ENCODE assay signal across 8 cellular contexts in genomic region chr6:82246802-82247633, GRCh38. TPM values are rescaled to one million over a fixed set of nuclear protein-coding genes. Genes with fewer than 3 reads are reported as not detected.
DNase-seq lines count a peak whose midpoint lies in the region; ATAC-seq, FAIRE-seq and TF ChIP-seq lines count a peak whose summit lies in the region.

No MANE protein-coding gene starts in this region.

- H3K4me3 Mint-ChIP-seq in astrocyte (ENCODE audit: unreplicated experiment): peak overlapping the region; percentile 91

- H3K79me2 ChIP-seq in astrocyte (ENCODE audit: insufficient read depth, low read length) (peaks cover 58% of the 10 kb centered on the region), hepatocyte (peaks cover 50% of the 10 kb centered on the region)

- no peaks in the 10 kb centered on the region for H3K27me3 Mint-ChIP-seq in astrocyte (ENCODE audit: low read depth, unreplicated experiment)

- H3K36me3 Mint-ChIP-seq in astrocyte (ENCODE audit: low read depth, unreplicated experiment): peaks cover 3% of the 10 kb centered on the region

- H3K4me1 Mint-ChIP-seq in astrocyte (ENCODE audit: low read depth, unreplicated experiment): peaks cover 23% of the 10 kb centered on the region

- H3K4me2 ChIP-seq in astrocyte (ENCODE audit: low read length) (peak overlapping the region; percentile 99), hepatocyte (peak overlapping the region; percentile 77)

- H3K27ac Mint-ChIP-seq in astrocyte (ENCODE audit: unreplicated experiment): peak overlapping the region; percentile 99

- H3K27me3 ChIP-seq in astrocyte (ENCODE audit: insufficient read depth, low read length): no peaks in the 10 kb centered on the region
- no peaks in the 10 kb centered on the region for H3K27me3 ChIP-seq in hepatocyte

- H3K9ac ChIP-seq in astrocyte (ENCODE audit: low read length): peak overlapping the region; percentile 94

- peaks cover 3% of the 10 kb centered on the region for H3K9me3 Mint-ChIP-seq in astrocyte (ENCODE audit: unreplicated experiment)

- DNase-seq in DMS79 treated with DMSO at 0.1 percent for 48 hours (lab: John Stamatoyannopoulos, UW) (peak; percentile 68), NOMO-1 treated with dmso at 0.1 percent for 144 hours (lab: John Stamatoyannopoulos, UW; ENCODE audit: unreplicated experiment) (peak; percentile 27), astrocyte (ENCODE audit: low read depth) (peak; percentile 36), hepatocyte (ENCODE audit: low spot score) (peak; percentile 84), putamen (ENCODE audit: low spot score) (peak; percentile 63)
- no peak for DNase-seq in activated effector memory CD4-positive, alpha-beta T cell treated with anti-CD3 and anti-CD28 coated beads, Interleukin-2, amount 50 U/mL, for 16 hours

- WGBS in hepatocyte (ENCODE audit: low lambda C conversion rate, missing lambda C conversion rate): under 1% methylated on average over 21 of the region's 42 CpGs

- H3K4me3 ChIP-seq in astrocyte (ENCODE audit: insufficient read depth, low read depth, low read length) (peak overlapping the region; percentile 86), hepatocyte (peak overlapping the region; percentile 76)

- peak overlapping the region; percentile 99 for H2AFZ ChIP-seq in astrocyte (ENCODE audit: low read depth, low read length)
- H2AFZ ChIP-seq in hepatocyte: peak overlapping the region; percentile 78

- no peak for TF ChIP-seq CTCF in astrocyte (IDR thresholded peaks at IDR 0.05; ENCODE audit: insufficient read depth, low read depth, low read length)
- no peak for TF ChIP-seq CTCF in hepatocyte (IDR thresholded peaks at IDR 0.05; ENCODE audit: poor library complexity)

- no peaks in the 10 kb centered on the region for H3K9me2 ChIP-seq in hepatocyte (replicated peaks; ENCODE audit: insufficient read depth)

- H3K36me3 ChIP-seq in astrocyte (ENCODE audit: insufficient read depth, low read length) (peaks cover 3% of the 10 kb centered on the region), hepatocyte (replicated peaks; ENCODE audit: insufficient read depth, low read depth) (no peaks in the 10 kb centered on the region)

- peak overlapping the region; percentile 88 for H3K27ac ChIP-seq in astrocyte (ENCODE audit: low read depth, low read length)
- H3K27ac ChIP-seq in hepatocyte: peak overlapping the region; percentile 99

- ATAC-seq in GM19324 (IDR thresholded peaks at IDR 0.05; ENCODE audit: low FRiP score, unreplicated experiment): peak; percentile 48
- peak; percentile 42 for ATAC-seq in HG03280 (IDR thresholded peaks at IDR 0.05; ENCODE audit: unreplicated experiment)

- H3K4me1 ChIP-seq in astrocyte (ENCODE audit: insufficient read depth, low read length) (peaks cover 21% of the 10 kb centered on the region), hepatocyte (ENCODE audit: insufficient read depth) (peaks cover 16% of the 10 kb centered on the region)

- peaks cover 15% of the 10 kb centered on the region for H4K20me1 ChIP-seq in astrocyte (ENCODE audit: insufficient read depth, low read length)
- H4K20me1 ChIP-seq in hepatocyte (ENCODE audit: insufficient read depth, poor library complexity, severe bottlenecking): peaks cover 8% of the 10 kb centered on the region

- H3K9me3 ChIP-seq in astrocyte (ENCODE audit: insufficient read depth, low read depth, low read length): no peaks in the 10 kb centered on the region
- H3K9me3 ChIP-seq in hepatocyte (ENCODE audit: low read depth): no peaks in the 10 kb centered on the region

- FAIRE-seq in astrocyte (lab: Jason Lieb, UNC): no peak

RNA-seq across cellular contexts. Expression of gene IBTK, which starts 0.5 kb away (rescaled TPM):
- total RNA-seq in astrocyte (42.7 and 43.9 TPM in 2 replicates), hepatocyte (54.2 and 60.3 TPM in 2 replicates)
- polyA plus RNA-seq in hepatocyte: 17.3 and 19.6 TPM in 2 replicates
